18 cellular contexts compared by ENCODE assay signal in genomic region chr11:70729949-70730348, GRCh38.
DNase-seq lines count a peak whose midpoint lies in the region; ATAC-seq, FAIRE-seq and TF ChIP-seq lines count a peak whose summit lies in the region.
"Had no signal": no experiment of that assay in that cellular context is flagged by ENCODE, and none has a peak within 500 bp of the region (broad histone marks: within the 10 kb centered on the region; RNA-seq: fewer than 3 reads in every experiment).

No MANE protein-coding gene starts in this region.

- H3K9me3 ChIP-seq in kidney (ENCODE audit: control insufficient read depth in 1 of 2, low read length in 2 of 2), result peaks cover 0 to 6% of the 10 kb centered on the region in 2 donors

- peaks cover 0 to 3% of the 10 kb centered on the region in 2 donors for H3K27me3 Mint-ChIP-seq in T-cell

- H3K27ac Mint-ChIP-seq in T-cell, result no peak overlapping the region

- POLR2A ChIA-PET in T-cell (lab: Charles Lee) (no interaction called here), GM10248 (lab: Yijun Ruan, JAX) (no interaction called here)

- H3K27ac ChIP-seq in kidney (ENCODE audit: low read depth in 2 of 2, low read length in 2 of 2), result no peak overlapping the region

- intact Hi-C loops in Right ventricle myocardium superior (cut with DNase I) (no loop called here), left cardiac atrium (cut with DNase I) (no loop called here), kidney (cut with DNase I) (no loop called here)

- H3K4me1 Mint-ChIP-seq in T-cell, result no peaks in the 10 kb centered on the region

- H3K4me1 ChIP-seq in kidney (ENCODE audit: control insufficient read depth in 1 of 2, insufficient read depth in 1 of 2, low read depth in 1 of 2, low read length in 2 of 2), result no peaks in the 10 kb centered on the region

- FAIRE-seq in kidney (lab: Jason Lieb, UNC), result no peak
- FAIRE-seq: HepG2 had no signal

- CTCF ChIA-PET in T-cell (lab: Charles Lee) (no interaction called here), GM10248 (lab: Yijun Ruan, JAX) (no interaction called here)

- H3K36me3 ChIP-seq in kidney (ENCODE audit: control insufficient read depth in 1 of 2, insufficient read depth in 2 of 2, low read length in 2 of 2), result no peaks in the 10 kb centered on the region

- TF ChIP-seq CTCF in kidney (IDR thresholded peaks at IDR 0.05; ENCODE audit: borderline replicate concordance, extremely low read depth, insufficient read depth) (no peak), GM10248 (IDR thresholded peaks at IDR 0.05; ENCODE audit: control extremely low read depth, extremely low read depth, low read depth, missing control alignments) (no peak)

- H3K4me3 Mint-ChIP-seq in T-cell, result no peak overlapping the region

- H3K4me3 ChIP-seq in kidney (ENCODE audit: low read length in 2 of 2), result no peak overlapping the region

- ATAC-seq in Right ventricle myocardium superior (ENCODE audit: poor library complexity), result no peak
- ATAC-seq in left cardiac atrium, result no peak
- ATAC-seq in T-cell (replicated peaks in 1 of 4), result no peak
- ATAC-seq: HepG2, SK-N-SH treated with all-trans-retinoic acid at 6 μM for 48 hours had no signal

- no peaks in the 10 kb centered on the region for H3K9me3 Mint-ChIP-seq in T-cell

- no peaks in the 10 kb centered on the region for H3K36me3 Mint-ChIP-seq in T-cell

- no peak overlapping the region for H3K9ac ChIP-seq in kidney (ENCODE audit: low read length in 2 of 2)

- DNase-seq in Right ventricle myocardium superior (peak; percentile 4), left cardiac atrium (no peak), NCI-H510A (lab: John Stamatoyannopoulos, UW) (peak; percentile 42), kidney (peak; percentile 27), hippocampal formation (lab: John Stamatoyannopoulos, UW) (no peak), T-cell (no peak), GM10248 (ENCODE audit: extremely low spot score) (no peak)
- DNase-seq: ACHN; C1 segment of cervical spinal cord; DND-41; H7; KG1; NCI-H2081; NCI-H526 treated with DMSO at 0.1 percent for 48 hours; NK-92 treated with Interleukin-12 subunit alpha and Interleukin-12 subunit beta, amount 100 ng/mL, for 24 hours; SIG-M5 had no signal

Comparison
In these comparisons a context has a peak if more than half of its experiments do, and no peak if none do; other contexts are left out.
1. DNase-seq: peak in Right ventricle myocardium superior (single experiment), NCI-H510A (single experiment) and kidney (single experiment); none in left cardiac atrium (single experiment), hippocampal formation (0 of 2), T-cell (0 of 34) and GM10248 (single experiment).